In the genomic region with DNA sequence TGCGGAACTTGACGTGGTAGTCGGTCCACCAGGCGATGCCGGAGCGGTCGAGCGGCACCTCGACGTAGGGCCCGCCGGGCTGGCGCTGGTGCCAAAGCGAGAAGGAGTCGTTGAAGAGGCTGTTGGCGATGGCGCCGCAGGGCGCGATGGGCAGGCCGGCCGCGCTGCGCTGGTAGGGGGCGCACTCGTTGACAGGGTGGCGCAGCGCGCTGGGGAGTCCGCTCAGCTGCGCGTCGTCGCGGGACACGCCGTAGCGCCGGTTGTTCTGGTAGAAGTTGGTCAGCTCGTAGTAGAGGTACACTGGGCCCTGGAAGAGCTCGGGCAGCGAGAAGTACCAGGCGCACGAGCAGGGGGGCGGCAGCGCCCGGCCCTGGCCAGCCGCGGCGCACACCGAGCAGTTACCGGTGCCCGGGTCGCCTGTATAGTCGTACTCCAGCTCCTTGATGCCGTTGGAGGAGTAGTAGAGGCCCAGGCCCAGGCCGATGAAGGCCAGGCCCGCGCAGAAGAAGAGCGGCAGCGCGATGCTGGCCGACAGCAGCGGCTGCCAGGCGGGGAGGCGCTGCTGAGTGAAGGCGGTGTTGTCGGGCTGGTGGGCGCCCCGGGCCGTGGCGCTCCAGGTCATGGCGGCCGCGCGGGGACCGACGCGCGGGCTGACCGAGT, we compare ENCODE assay signal across 9 cellular contexts.
DNase-seq lines count a peak whose midpoint lies in the region; TF ChIP-seq lines count a peak whose summit lies in the region.
"Had no signal": no experiment of that assay in that cellular context is flagged by ENCODE, and none has a peak within 500 bp of the region (broad histone marks: within the 10 kb centered on the region; RNA-seq: fewer than 3 reads in every experiment).

No MANE protein-coding gene starts in this region.

- no peaks in the 10 kb centered on the region for H3K9me3 Mint-ChIP-seq in T-helper 2 cell treated with Interferon-gamma antibody and Interleukin-4, amounts not matched to agents 5 μg/mL and 100 μg/mL, for 36 hours

- no peaks in the 10 kb centered on the region for H3K36me3 Mint-ChIP-seq in T-helper 2 cell treated with Interferon-gamma antibody and Interleukin-4, amounts not matched to agents 5 μg/mL and 100 μg/mL, for 36 hours (ENCODE audit: low read depth)

- peak overlapping the region; percentile 84 for H3K4me3 Mint-ChIP-seq in T-helper 2 cell treated with Interferon-gamma antibody and Interleukin-4, amounts not matched to agents 5 μg/mL and 100 μg/mL, for 36 hours

- peak overlapping the region; percentile 75 for H3K27ac Mint-ChIP-seq in T-helper 2 cell treated with Interferon-gamma antibody and Interleukin-4, amounts not matched to agents 5 μg/mL and 100 μg/mL, for 36 hours

- DNase-seq in NCI-H1436 (lab: John Stamatoyannopoulos, UW) = peak; percentile 68
- DNase-seq in NCI-H1436 treated with DMSO at 0.1 percent for 48 hours (lab: John Stamatoyannopoulos, UW) = no peak
- DNase-seq in T-helper 2 cell treated with Interferon-gamma antibody and Interleukin-4, amounts not matched to agents 5 μg/mL and 100 μg/mL, for 36 hours (ENCODE audit: low spot score) = peak; percentile 73
- peak; percentile 38 for DNase-seq in astrocyte of the spinal cord (ENCODE audit: low read depth, low spot score)
- peak; percentile 58 for DNase-seq in iPS-NIHi11 (ENCODE audit: low spot score)
- peak; percentile 46 to 71 for DNase-seq in stimulated activated CD4-positive, alpha-beta T cell treated with anti-CD3 and anti-CD28 coated beads, Interleukin-12 subunit alpha, Interleukin-12 subunit beta, amount 100 ng/mL, for 24 hours (ENCODE audit: low read depth in 2 of 2)
- no peak for DNase-seq in kidney glomerular epithelial cell (lab: John Stamatoyannopoulos, UW)
- no peak for DNase-seq in NCI-H1048 (lab: John Stamatoyannopoulos, UW)

- peaks cover 47% of the 10 kb centered on the region for H3K27me3 Mint-ChIP-seq in T-helper 2 cell treated with Interferon-gamma antibody and Interleukin-4, amounts not matched to agents 5 μg/mL and 100 μg/mL, for 36 hours (ENCODE audit: low read depth)

- peak; percentile 28 for TF ChIP-seq CTCF in astrocyte of the spinal cord (IDR thresholded peaks at IDR 0.05; ENCODE audit: low read depth, low read length)

- H3K4me1 Mint-ChIP-seq in T-helper 2 cell treated with Interferon-gamma antibody and Interleukin-4, amounts not matched to agents 5 μg/mL and 100 μg/mL, for 36 hours (ENCODE audit: low read depth) = peaks cover 26% of the 10 kb centered on the region

- H3K4me3 ChIP-seq in astrocyte of the spinal cord (ENCODE audit: low read depth, low read length) = peak overlapping the region; percentile 34
- H3K4me3 ChIP-seq: BLaER1 treated with 17β-estradiol and CSF1 and Interleukin-3, amounts not matched to agents 10 nM and 100 nM had no signal

- in situ Hi-C loops in astrocyte of the spinal cord (cut with HindIII; ENCODE audit: low sequenced_read_pairs) = no loop called here

Comparison
In these comparisons a context has a peak if more than half of its experiments do, and no peak if none do; other contexts are left out.
1. DNase-seq: peak in NCI-H1436 (single experiment), T-helper 2 cell treated with Interferon-gamma antibody and Interleukin-4, amounts not matched to agents 5 μg/mL and 100 μg/mL, for 36 hours (single experiment), astrocyte of the spinal cord (single experiment), iPS-NIHi11 (single experiment) and stimulated activated CD4-positive, alpha-beta T cell treated with anti-CD3 and anti-CD28 coated beads, Interleukin-12 subunit alpha, Interleukin-12 subunit beta, amount 100 ng/mL, for 24 hours (2 of 2); none in NCI-H1436 treated with DMSO at 0.1 percent for 48 hours (single experiment), kidney glomerular epithelial cell (single experiment) and NCI-H1048 (single experiment).